Comparison of ENCODE assay signal across 23 cellular contexts in genomic region chr1:160636076-160636475, GRCh38. TPM values are rescaled to one million over a fixed set of nuclear protein-coding genes. Genes with fewer than 3 reads are reported as not detected.
A peak's percentile ranks its signal among the peaks of the same experiment; 100 is the strongest.
DNase-seq lines count a peak whose midpoint lies in the region; ATAC-seq, FAIRE-seq and TF ChIP-seq lines count a peak whose summit lies in the region.
"Had no signal": no experiment of that assay in that cellular context is flagged by ENCODE, and none has a peak within 500 bp of the region (broad histone marks: within the 10 kb centered on the region; RNA-seq: fewer than 3 reads in every experiment).

No MANE protein-coding gene starts in this region.

- H2AFZ ChIP-seq in GM23338, result peak overlapping the region; percentile 87
- H2AFZ ChIP-seq in GM12878 (ENCODE audit: control insufficient read depth, low read depth, low read length), result no peak overlapping the region

- no TSS peak for BruUV-seq in GM12878 (replicated peaks; lab: Mats Ljungman, UMichigan)

- in situ Hi-C loops in GM12878 (cut with MboI), result no loop called here

- H3K27me3 ChIP-seq in GM23338 (ENCODE audit: insufficient read depth), result no peaks in the 10 kb centered on the region
- H3K27me3 ChIP-seq in GM12878 (replicated peaks in 1 of 2; ENCODE audit: control insufficient read depth in 2 of 2, insufficient read depth in 2 of 2, low read length in 1 of 2), result no peaks in the 10 kb centered on the region
- H3K27me3 ChIP-seq: MG63, tibial nerve had no signal

- H3K4me3 ChIP-seq in GM23338, result no peak overlapping the region
- no peak overlapping the region for H3K4me3 ChIP-seq in GM12878
- H3K4me3 ChIP-seq: MG63, psoas muscle, tibial nerve had no signal

- no peaks in the 10 kb centered on the region for H4K20me1 ChIP-seq in GM23338 (replicated peaks; ENCODE audit: insufficient read depth)
- H4K20me1 ChIP-seq in GM12878 (ENCODE audit: control insufficient read depth, insufficient read depth), result no peaks in the 10 kb centered on the region

- peak; percentile 63 for TF ChIP-seq POLR2A in GM12878 (IDR thresholded peaks at IDR 0.05; ENCODE audit: low read depth, low read length)

- no peak overlapping the region for H3K9ac ChIP-seq in GM12878 (ENCODE audit: control insufficient read depth, insufficient read depth, low read length)
- H3K9ac ChIP-seq: SK-N-SH had no signal

- peaks cover 59% of the 10 kb centered on the region for H3K36me3 Mint-ChIP-seq in activated naive CD4-positive, alpha-beta T cell treated with anti-CD3 and anti-CD28 coated beads, Interleukin-2, amount 50 U/mL, for 24 hours
- no peaks in the 10 kb centered on the region for H3K36me3 Mint-ChIP-seq in GM23338 (ENCODE audit: low read depth)
- peaks cover 100% of the 10 kb centered on the region for H3K36me3 Mint-ChIP-seq in stimulated activated effector memory CD8-positive, alpha-beta T cell treated with anti-CD3 and anti-CD28 coated beads, Interleukin-12 subunit alpha, Interleukin-12 subunit beta, amount 100 ng/mL, for 72 hours

- peaks cover 4% of the 10 kb centered on the region for H3K9me3 Mint-ChIP-seq in activated naive CD4-positive, alpha-beta T cell treated with anti-CD3 and anti-CD28 coated beads, Interleukin-2, amount 50 U/mL, for 24 hours
- H3K9me3 Mint-ChIP-seq in GM23338, result no peaks in the 10 kb centered on the region
- H3K9me3 Mint-ChIP-seq in stimulated activated effector memory CD8-positive, alpha-beta T cell treated with anti-CD3 and anti-CD28 coated beads, Interleukin-12 subunit alpha, Interleukin-12 subunit beta, amount 100 ng/mL, for 72 hours, result no peaks in the 10 kb centered on the region
- H3K9me3 Mint-ChIP-seq: neural crest cell had no signal

- no peak for TF ChIP-seq RAD21 in GM12878 (IDR thresholded peaks at IDR 0.05; ENCODE audit: insufficient read depth, low read depth, low read length)

- RAD21 ChIA-PET in GM12878 (lab: Charles Lee; ENCODE audit: unreplicated experiment), result interaction anchor here (0.6 kb wide), 1 partner anchor 68 kb away, joined by 3 read pairs; no protein-coding TSS in a partner anchor

- H3K36me3 ChIP-seq in GM23338 (ENCODE audit: insufficient read depth) (no peaks in the 10 kb centered on the region), GM12878 (ENCODE audit: control insufficient read depth in 2 of 2, insufficient read depth in 2 of 2, low read length in 1 of 2) (peaks cover 27 to 55% of the 10 kb centered on the region in 2 experiments)
- H3K36me3 ChIP-seq: MG63, tibial nerve had no signal

- H3K4me1 Mint-ChIP-seq in activated naive CD4-positive, alpha-beta T cell treated with anti-CD3 and anti-CD28 coated beads, Interleukin-2, amount 50 U/mL, for 24 hours, result peaks cover 94% of the 10 kb centered on the region
- H3K4me1 Mint-ChIP-seq in GM23338, result peaks cover 20% of the 10 kb centered on the region
- H3K4me1 Mint-ChIP-seq in stimulated activated effector memory CD8-positive, alpha-beta T cell treated with anti-CD3 and anti-CD28 coated beads, Interleukin-12 subunit alpha, Interleukin-12 subunit beta, amount 100 ng/mL, for 72 hours, result peaks cover 90% of the 10 kb centered on the region

- H3F3A ChIP-seq in GM23338 (replicated peaks; ENCODE audit: low read depth), result no peaks in the 10 kb centered on the region

- H3K4me1 ChIP-seq in GM23338 (ENCODE audit: insufficient read depth) (peaks cover 9% of the 10 kb centered on the region), GM12878 (ENCODE audit: control insufficient read depth, insufficient read depth, low read length) (peaks cover 51% of the 10 kb centered on the region)
- H3K4me1 ChIP-seq: psoas muscle had no signal

- SMC1A ChIA-PET in GM12878 (lab: Charles Lee; ENCODE audit: uncharacterized antibody, unreplicated experiment), result no interaction called here

- TF ChIP-seq CTCF in GM23338 (conservative IDR thresholded peaks at IDR 0.05; ENCODE audit: low read depth in 2 of 2) (no peak), GM12878 (IDR thresholded peaks at IDR 0.05 in 2 of 3, conservative IDR thresholded peaks at IDR 0.05 in 1 of 3; ENCODE audit: control insufficient read depth in 2 of 3, extremely low read depth in 1 of 3, insufficient read depth in 1 of 3, low read depth in 3 of 3, low read length in 3 of 3) (no peak)

- ATAC-seq in GM23338 (no peak), GM12878 (no peak), HG03469 (IDR thresholded peaks at IDR 0.05; ENCODE audit: unreplicated experiment) (no peak)
- ATAC-seq in stimulated activated effector memory CD8-positive, alpha-beta T cell treated with anti-CD3 and anti-CD28 coated beads, Interleukin-12 subunit alpha, Interleukin-12 subunit beta, amount 100 ng/mL, for 72 hours, result no peak
- ATAC-seq: psoas muscle had no signal

- H3K27ac Mint-ChIP-seq in activated naive CD4-positive, alpha-beta T cell treated with anti-CD3 and anti-CD28 coated beads, Interleukin-2, amount 50 U/mL, for 24 hours, result peak overlapping the region; percentile 55
- H3K27ac Mint-ChIP-seq in GM23338, result no peak overlapping the region
- H3K27ac Mint-ChIP-seq in stimulated activated effector memory CD8-positive, alpha-beta T cell treated with anti-CD3 and anti-CD28 coated beads, Interleukin-12 subunit alpha, Interleukin-12 subunit beta, amount 100 ng/mL, for 72 hours, result peak overlapping the region; percentile 98

- H3K27me3 Mint-ChIP-seq in activated naive CD4-positive, alpha-beta T cell treated with anti-CD3 and anti-CD28 coated beads, Interleukin-2, amount 50 U/mL, for 24 hours, result no peaks in the 10 kb centered on the region
- H3K27me3 Mint-ChIP-seq in GM23338 (ENCODE audit: insufficient read depth, low read depth, poor library complexity), result peaks cover 5% of the 10 kb centered on the region

- H3K4me2 ChIP-seq in GM23338, result no peak overlapping the region
- no peak overlapping the region for H3K4me2 ChIP-seq in GM12878 (ENCODE audit: control insufficient read depth, insufficient read depth)
- H3K4me2 ChIP-seq: SK-N-SH had no signal

- peaks cover 13% of the 10 kb centered on the region; the same call in 1 of the 2 replicates for H3K9me2 ChIP-seq in GM23338 (ENCODE audit: insufficient read depth)
- H3K9me2 ChIP-seq: SK-N-SH had no signal

- H3K27ac ChIP-seq in GM23338 (ENCODE audit: low read depth) (no peak overlapping the region), GM12878 (ENCODE audit: control insufficient read depth, insufficient read depth) (no peak overlapping the region; the same call in 1 of the 2 replicates)
- H3K27ac ChIP-seq: HL-60, psoas muscle, RWPE1, tibial nerve had no signal

- CTCF ChIA-PET in GM12878 (lab: Yijun Ruan, JAX), result interaction anchor here (0.7 to 1.0 kb wide), 2 partner anchors 17 to 254 kb away, joined by 3 to 4 read pairs; no protein-coding TSS in a partner anchor

- H3K79me2 ChIP-seq in GM23338 (replicated peaks; ENCODE audit: insufficient read depth) (no peaks in the 10 kb centered on the region), GM12878 (ENCODE audit: control insufficient read depth, insufficient read depth, low read length) (peaks cover 74% of the 10 kb centered on the region)

- TF ChIP-seq EP300 in GM12878 (IDR thresholded peaks at IDR 0.05; ENCODE audit: borderline replicate concordance in 1 of 2, control insufficient read depth in 1 of 2, low read depth in 2 of 2, low read length in 2 of 2), result no peak

- H3K4me3 Mint-ChIP-seq in activated naive CD4-positive, alpha-beta T cell treated with anti-CD3 and anti-CD28 coated beads, Interleukin-2, amount 50 U/mL, for 24 hours, result no peak overlapping the region
- H3K4me3 Mint-ChIP-seq in GM23338, result no peak overlapping the region
- H3K4me3 Mint-ChIP-seq in stimulated activated effector memory CD8-positive, alpha-beta T cell treated with anti-CD3 and anti-CD28 coated beads, Interleukin-12 subunit alpha, Interleukin-12 subunit beta, amount 100 ng/mL, for 72 hours, result peak overlapping the region; percentile 76
- H3K4me3 Mint-ChIP-seq: neural crest cell had no signal

- intact Hi-C loops in GM12878 (cut with micrococcal nuclease; ENCODE audit: unreplicated experiment) (no loop called here), cardiac septum (cut with DNase I) (no loop called here)

- WGBS in GM12878 (ENCODE audit: insufficient coverage, insufficient replicate concordance, low lambda C conversion rate, missing lambda C conversion rate), result 100% methylated on average over 4 of the region's 4 CpGs

- no peak for DNase-seq in activated naive CD4-positive, alpha-beta T cell treated with anti-CD3 and anti-CD28 coated beads, Interleukin-2, amount 50 U/mL, for 16 hours
- DNase-seq in GM23338 (ENCODE audit: low spot score), result no peak
- DNase-seq in GM12878 (ENCODE audit: low read depth, low spot score), result no peak
- DNase-seq in stimulated activated effector memory CD8-positive, alpha-beta T cell treated with anti-CD3 and anti-CD28 coated beads, Interleukin-12 subunit alpha, Interleukin-12 subunit beta, amount 100 ng/mL, for 72 hours (ENCODE audit: low spot score in 2 of 2), result no peak
- DNase-seq in cardiac septum (ENCODE audit: low spot score), result no peak
- DNase-seq in NCI-H1092 treated with DMSO at 0.1 percent for 48 hours (lab: John Stamatoyannopoulos, UW), result no peak
- DNase-seq: activated naive CD4-positive, alpha-beta T cell treated with Interleukin-2 at 50 U/mL for 16 hours; IMR-90; MG63; midbrain; NCI-H1436; NCI-H2171; NCI-H69; psoas muscle; SK-N-SH; stimulated activated naive CD4-positive, alpha-beta T cell treated with Interleukin-2 at 50 U/mL for 16 hours had no signal

- H3K9me3 ChIP-seq in GM12878 (replicated peaks; ENCODE audit: control insufficient read depth, insufficient read depth, low read length), result no peaks in the 10 kb centered on the region
- H3K9me3 ChIP-seq: MG63, psoas muscle, SK-N-SH, tibial nerve had no signal

- POLR2A ChIA-PET in GM12878 (lab: Charles Lee), result interaction anchor here (0.7 to 1.1 kb wide), 3 partner anchors 9 to 14 kb away, joined by 4 to 8 read pairs (median 5); no protein-coding TSS in a partner anchor

- FAIRE-seq in GM12878 (lab: Jason Lieb, UNC), result no peak
- FAIRE-seq: endometrium had no signal

RNA-seq across cellular contexts. Expression of gene SLAMF1, which starts 10.8 kb away (rescaled TPM):
- not detected in 2 replicates for total RNA-seq in GM23338 (2014; rRNA removed; shearing (Covaris generic))
- polyA plus RNA-seq in GM23338 (2016; fragmentation: Nextera tagmentation; extraction: Ambion mirVana), result not detected in 2 replicates
- total RNA-seq in GM12878 (2013; cell fraction: nucleolus; rRNA removed), result 1,111 and 1,167 TPM in 2 replicates
- total RNA-seq in GM12878 (2014; rRNA removed), result 121 and 136 TPM in 2 replicates
- 134 and 145 TPM in 2 replicates for total RNA-seq in GM12878 (2014; rRNA removed; fragmentation: Illumina TruSeq; extraction: Trizol)
- 125 and 140 TPM in 2 replicates for total RNA-seq in GM12878 (2021)
- 41.2 TPM for polyA plus RNA-seq in GM12878 (2011; ENCODE audit: low read depth)
- 260 and 289 TPM in 2 replicates for polyA plus RNA-seq in GM12878 (2011; rRNA removed)
- 194 and 205 TPM in 2 replicates for polyA plus RNA-seq in GM12878 (2011; cell fraction: cytosol; rRNA removed)
- polyA plus RNA-seq in GM12878 (2011; cell fraction: nucleus; rRNA removed), result 385 and 567 TPM in 2 replicates
- polyA plus RNA-seq in GM12878 (2012), result 73.7 and 121 TPM in 2 replicates
- 134 and 155 TPM in 2 replicates for polyA plus RNA-seq in GM12878 (2014; fragmentation: Illumina TruSeq; extraction: Trizol)
- 100 to 1,000 TPM; 128 to 145 TPM for polyA plus RNA-seq in GM12878 (2014; fragmentation: Nextera tagmentation; extraction: Ambion mirVana)
- polyA plus RNA-seq in GM12878 (2014; rRNA removed), result 154 and 204 TPM in 2 replicates
- 10 to 100 TPM; 87.3 to 89.7 TPM for polyA plus RNA-seq in GM12878 (2016; fragmentation: Nextera tagmentation; extraction: Ambion mirVana)
- polyA minus RNA-seq in GM12878 (2011; rRNA and poly(A)+ RNA removed), result 378 and 409 TPM in 2 replicates
- polyA minus RNA-seq in GM12878 (2011; cell fraction: cytosol; rRNA and poly(A)+ RNA removed), result 105 and 108 TPM in 2 replicates
- polyA minus RNA-seq in GM12878 (2011; cell fraction: nucleus; rRNA and poly(A)+ RNA removed), result 309 and 389 TPM in 2 replicates
- 1.0 TPM for total RNA-seq in cardiac septum
- total RNA-seq: IMR-90, neural crest cell had no signal
- polyA plus RNA-seq: IMR-90, SK-N-SH had no signal

RNA-seq across cellular contexts. Expression of gene CD84, which starts 56.8 kb away (rescaled TPM):
- under 0.01 TPM in 1 of 2 replicates, not detected in the other for total RNA-seq in GM23338 (2014; rRNA removed; shearing (Covaris generic))
- polyA plus RNA-seq in GM23338 (2016; fragmentation: Nextera tagmentation; extraction: Ambion mirVana) (not detected in 2 replicates), GM12878 (2011; rRNA removed) (18.1 and 20.8 TPM in 2 replicates), GM12878 (2014; fragmentation: Illumina TruSeq; extraction: Trizol) (20.3 and 26.6 TPM in 2 replicates), GM12878 (2014; fragmentation: Nextera tagmentation; extraction: Ambion mirVana) (1 to 10 TPM; 3.4 to 6.8 TPM), GM12878 (2014; rRNA removed) (9.3 and 11.2 TPM in 2 replicates), GM12878 (2016; fragmentation: Nextera tagmentation; extraction: Ambion mirVana) (1 to 10 TPM; 7.5 to 7.9 TPM)
- 245 and 258 TPM in 2 replicates for total RNA-seq in GM12878 (2013; cell fraction: nucleolus; rRNA removed)
- total RNA-seq in GM12878 (2014; rRNA removed) (12.3 and 15.2 TPM in 2 replicates), GM12878 (2014; rRNA removed; fragmentation: Illumina TruSeq; extraction: Trizol) (13.8 and 14.5 TPM in 2 replicates), GM12878 (2021) (10.4 and 14.2 TPM in 2 replicates), cardiac septum (2.4 TPM)
- polyA plus RNA-seq in GM12878 (2011; ENCODE audit: low read depth), result 12.7 TPM
- polyA plus RNA-seq in GM12878 (2011; cell fraction: cytosol; rRNA removed), result 7.7 and 7.8 TPM in 2 replicates
- 20.4 and 23.3 TPM in 2 replicates for polyA plus RNA-seq in GM12878 (2011; cell fraction: nucleus; rRNA removed)
- polyA plus RNA-seq in GM12878 (2012), result 9.2 and 10.5 TPM in 2 replicates
- 21.3 and 24.2 TPM in 2 replicates for polyA minus RNA-seq in GM12878 (2011; rRNA and poly(A)+ RNA removed)
- 2.3 and 2.4 TPM in 2 replicates for polyA minus RNA-seq in GM12878 (2011; cell fraction: cytosol; rRNA and poly(A)+ RNA removed)
- 16.3 and 17.8 TPM in 2 replicates for polyA minus RNA-seq in GM12878 (2011; cell fraction: nucleus; rRNA and poly(A)+ RNA removed)
- total RNA-seq: IMR-90, neural crest cell had no signal
- polyA plus RNA-seq: IMR-90, SK-N-SH had no signal

Comparison
In these comparisons a context has a peak if more than half of its experiments do, and no peak if none do; other contexts are left out.
1. RNA of gene SLAMF1, which starts 10.8 kb away (total RNA-seq): 121 to 1,167 TPM in GM12878; 1.0 TPM in cardiac septum (single experiment) and not detected in GM23338; every median in the first group is over 10 times any median in the second.